20 cellular contexts compared by ENCODE assay signal in the genomic region with DNA sequence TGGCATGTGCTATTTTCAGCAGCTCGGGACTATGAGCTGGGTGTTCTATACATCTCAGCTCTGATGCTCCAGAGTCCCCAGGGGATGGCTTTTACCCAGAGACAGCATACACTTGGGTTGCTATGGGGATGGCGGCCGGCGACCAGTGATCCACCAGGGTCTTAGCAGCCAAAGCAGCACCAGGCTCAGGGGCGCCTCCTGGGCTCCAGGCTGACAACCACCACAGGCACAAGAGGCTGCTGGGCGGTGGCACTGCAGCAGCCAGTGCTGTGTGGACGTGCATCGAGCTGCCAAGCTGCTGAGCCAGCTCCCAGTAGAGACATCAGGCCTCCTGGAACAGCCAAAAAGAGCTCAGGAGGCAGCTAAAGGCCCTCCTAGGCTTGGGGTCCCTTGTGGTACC. TPM values are rescaled to one million over a fixed set of nuclear protein-coding genes. Genes with fewer than 3 reads are reported as not detected.
DNase-seq lines count a peak whose midpoint lies in the region; ATAC-seq, FAIRE-seq and TF ChIP-seq lines count a peak whose summit lies in the region.
"Had no signal": no experiment of that assay in that cellular context is flagged by ENCODE, and none has a peak within 500 bp of the region (broad histone marks: within the 10 kb centered on the region; RNA-seq: fewer than 3 reads in every experiment).

No MANE protein-coding gene starts in this region.

- DNase-seq in HepG2 (ENCODE audit: low spot score): no peak
- no peak for DNase-seq in right lobe of liver
- DNase-seq in NCI-H2171 treated with DMSO at 0.1 percent for 48 hours (lab: John Stamatoyannopoulos, UW): peak; percentile 84
- DNase-seq in GM12878 (ENCODE audit: low read depth, low spot score): no peak
- no peak for DNase-seq in cerebellar cortex (ENCODE audit: low spot score)
- DNase-seq in Calu3: no peak
- DNase-seq: activated CD4-positive, alpha-beta memory T cell treated with anti-CD3 and anti-CD28 coated beads, Interleukin-2, amount 10 ng/mL, durations not matched to agents 7 days and 5 days; activated T-cell treated with anti-CD3 and anti-CD28 coated beads, Interleukin-2, amount 50 U/mL, for 72 hours; CD8-positive, alpha-beta memory T cell; GDM1; left ventricle myocardium inferior; NCI-H146; NCI-H526 treated with DMSO at 0.1 percent for 48 hours; occipital lobe; stomach had no signal

- H3K4me3 Mint-ChIP-seq in Calu3 (ENCODE audit: low read depth, unreplicated experiment): no peak overlapping the region
- H3K4me3 Mint-ChIP-seq: activated CD4-positive, alpha-beta memory T cell treated with anti-CD3 and anti-CD28 coated beads, Interleukin-2, amount 10 ng/mL, durations not matched to agents 7 days and 5 days; activated T-cell treated with anti-CD3 and anti-CD28 coated beads, Interleukin-2, amount 50 U/mL, for 72 hours; CD8-positive, alpha-beta memory T cell had no signal

- TF ChIP-seq CTCF in HepG2 (CRISPR knock-in tag; IDR thresholded peaks at IDR 0.05): no peak
- TF ChIP-seq CTCF in right lobe of liver (IDR thresholded peaks at IDR 0.05): no peak
- TF ChIP-seq CTCF in GM12878 (IDR thresholded peaks at IDR 0.05 in 2 of 3, conservative IDR thresholded peaks at IDR 0.05 in 1 of 3; ENCODE audit: control insufficient read depth in 2 of 3, extremely low read depth in 1 of 3, insufficient read depth in 1 of 3, low read depth in 3 of 3, low read length in 3 of 3): no peak
- no peak for TF ChIP-seq CTCF in Calu3 (IDR thresholded peaks at IDR 0.05; ENCODE audit: unreplicated experiment)

- H3K9me3 ChIP-seq in HepG2 (ENCODE audit: low read length) (no peaks in the 10 kb centered on the region), right lobe of liver (no peaks in the 10 kb centered on the region), GM12878 (replicated peaks; ENCODE audit: control insufficient read depth, insufficient read depth, low read length) (no peaks in the 10 kb centered on the region)
- H3K9me3 ChIP-seq: gastroesophageal sphincter, left ventricle myocardium inferior, stomach had no signal

- H3K4me2 ChIP-seq in HepG2 (ENCODE audit: low read depth, low read length): no peak overlapping the region
- no peak overlapping the region for H3K4me2 ChIP-seq in GM12878 (ENCODE audit: control insufficient read depth, insufficient read depth)

- in situ Hi-C loops in HepG2 (cut with HindIII; ENCODE audit: extremely low pct_ligation_motif_present, low pct_unique_long_range_greater_than_20kb) (no loop called here), GM12878 (cut with MboI) (no loop called here)

- H3K27ac Mint-ChIP-seq in Calu3 (ENCODE audit: unreplicated experiment): no peak overlapping the region
- H3K27ac Mint-ChIP-seq: activated CD4-positive, alpha-beta memory T cell treated with anti-CD3 and anti-CD28 coated beads, Interleukin-2, amount 10 ng/mL, durations not matched to agents 7 days and 5 days; activated naive CD4-positive, alpha-beta T cell treated with anti-CD3 and anti-CD28 coated beads, Interleukin-2, amount 50 U/mL, for 72 hours; activated T-cell treated with anti-CD3 and anti-CD28 coated beads, Interleukin-2, amount 50 U/mL, for 72 hours had no signal

- peaks cover 14 to 26% of the 10 kb centered on the region in 2 experiments for H3K36me3 ChIP-seq in HepG2 (replicated peaks in 1 of 2; ENCODE audit: control insufficient read depth in 1 of 2, insufficient read depth in 2 of 2, low read length in 2 of 2)
- H3K36me3 ChIP-seq in right lobe of liver: no peaks in the 10 kb centered on the region
- peaks cover 0 to 3% of the 10 kb centered on the region in 2 experiments; a peak in 1 of 4 replicates for H3K36me3 ChIP-seq in GM12878 (ENCODE audit: control insufficient read depth in 2 of 2, insufficient read depth in 2 of 2, low read length in 1 of 2)

- H3K27ac ChIP-seq in HepG2 (ENCODE audit: extremely low read length, insufficient read depth, low read length) (no peak overlapping the region), right lobe of liver (no peak overlapping the region), GM12878 (ENCODE audit: control insufficient read depth, insufficient read depth) (no peak overlapping the region)
- H3K27ac ChIP-seq: epithelial cell of prostate, gastroesophageal sphincter, left ventricle myocardium inferior, stomach had no signal

- H3K79me2 ChIP-seq in HepG2 (ENCODE audit: insufficient read depth, low read length) (no peaks in the 10 kb centered on the region), GM12878 (ENCODE audit: control insufficient read depth, insufficient read depth, low read length) (no peaks in the 10 kb centered on the region)

- TF ChIP-seq POLR2A in HepG2 (IDR thresholded peaks at IDR 0.05; ENCODE audit: insufficient read depth in 1 of 2, low read depth in 2 of 2, low read length in 2 of 2) (no peak), right lobe of liver (IDR thresholded peaks at IDR 0.05) (no peak), GM12878 (IDR thresholded peaks at IDR 0.05; ENCODE audit: low read depth, low read length) (no peak)

- ATAC-seq in HepG2 (no peak; the same call in 1 of the 3 replicates), right lobe of liver (no peak), GM12878 (no peak), HG03354 (IDR thresholded peaks at IDR 0.05; ENCODE audit: poor library complexity, severe bottlenecking, unreplicated experiment) (no peak), HG02981 (IDR thresholded peaks at IDR 0.05; ENCODE audit: unreplicated experiment) (no peak)
- ATAC-seq: activated naive CD4-positive, alpha-beta T cell treated with anti-CD3 and anti-CD28 coated beads, Interleukin-2, amount 50 U/mL, for 72 hours; activated T-cell treated with anti-CD3 and anti-CD28 coated beads, Interleukin-2, amount 50 U/mL, for 72 hours; gastroesophageal sphincter had no signal

- POLR2A ChIA-PET in HepG2 (lab: Yijun Ruan, JAX) (no interaction called here), GM12878 (lab: Charles Lee) (interaction anchor here (0.6 kb wide), 1 partner anchor 235 kb away, joined by 3 read pairs; no protein-coding TSS in a partner anchor)

- H4K20me1 ChIP-seq in HepG2 (ENCODE audit: insufficient read depth, low read length) (no peaks in the 10 kb centered on the region), GM12878 (ENCODE audit: control insufficient read depth, insufficient read depth) (no peaks in the 10 kb centered on the region)

- 100% methylated on average over 3 of the region's 8 CpGs for WGBS in HepG2 (ENCODE audit: low lambda C conversion rate)
- no CpG with 5 or more reads among the region's 8 CpGs for WGBS in right lobe of liver (ENCODE audit: insufficient coverage, low coverage, low lambda C conversion rate, missing lambda C conversion rate)
- WGBS in GM12878 (ENCODE audit: insufficient coverage, insufficient replicate concordance, low lambda C conversion rate, missing lambda C conversion rate): 67% methylated on average over 8 of the region's 8 CpGs

- H3K9ac ChIP-seq in HepG2 (ENCODE audit: insufficient read depth, low read depth, low read length): no peak overlapping the region
- H3K9ac ChIP-seq in GM12878 (ENCODE audit: control insufficient read depth, insufficient read depth, low read length): no peak overlapping the region

- no peaks in the 10 kb centered on the region for H3K36me3 Mint-ChIP-seq in Calu3 (ENCODE audit: insufficient read depth, unreplicated experiment)

- TF ChIP-seq RAD21 in HepG2 (CRISPR knock-in tag; IDR thresholded peaks at IDR 0.05) (no peak), GM12878 (IDR thresholded peaks at IDR 0.05; ENCODE audit: insufficient read depth, low read depth, low read length) (no peak)

- RAD21 ChIA-PET in GM12878 (lab: Charles Lee; ENCODE audit: unreplicated experiment): interaction anchor here (0.6 to 7.1 kb wide), 5 partner anchors 8 to 170 kb away, joined by 3 to 174 read pairs (median 3); no protein-coding TSS in a partner anchor

- no peaks in the 10 kb centered on the region for H3K4me1 Mint-ChIP-seq in Calu3 (ENCODE audit: low read depth, unreplicated experiment)
- H3K4me1 Mint-ChIP-seq: CD8-positive, alpha-beta memory T cell had no signal

- no peaks in the 10 kb centered on the region for H3K27me3 ChIP-seq in HepG2 (ENCODE audit: control insufficient read depth in 1 of 2, insufficient read depth in 2 of 2, low read length in 2 of 2)
- H3K27me3 ChIP-seq in right lobe of liver: no peaks in the 10 kb centered on the region
- H3K27me3 ChIP-seq in GM12878 (replicated peaks in 1 of 2; ENCODE audit: control insufficient read depth in 2 of 2, insufficient read depth in 2 of 2, low read length in 1 of 2): no peaks in the 10 kb centered on the region
- H3K27me3 ChIP-seq: gastroesophageal sphincter, stomach had no signal

- TF ChIP-seq EP300 in HepG2 (IDR thresholded peaks at IDR 0.05; ENCODE audit: low read depth in 2 of 2, low read length in 2 of 2) (no peak), HepG2 (CRISPR knock-in tag; IDR thresholded peaks at IDR 0.05; ENCODE audit: borderline replicate concordance) (no peak), GM12878 (IDR thresholded peaks at IDR 0.05; ENCODE audit: borderline replicate concordance in 1 of 2, control insufficient read depth in 1 of 2, low read depth in 2 of 2, low read length in 2 of 2) (no peak)

- H3K4me3 ChIP-seq in HepG2 (replicated peaks in 1 of 3; ENCODE audit: insufficient read depth in 1 of 3, low read depth in 2 of 3, low read length in 3 of 3) (no peak overlapping the region), right lobe of liver (no peak overlapping the region), GM12878 (no peak overlapping the region)
- H3K4me3 ChIP-seq: gastroesophageal sphincter, left ventricle myocardium inferior, stomach had no signal

- no peaks in the 10 kb centered on the region for H3K4me1 ChIP-seq in HepG2 (ENCODE audit: insufficient read depth, low read length)
- no peaks in the 10 kb centered on the region for H3K4me1 ChIP-seq in right lobe of liver
- H3K4me1 ChIP-seq in GM12878 (ENCODE audit: control insufficient read depth, insufficient read depth, low read length): peaks cover 32% of the 10 kb centered on the region
- H3K4me1 ChIP-seq: gastroesophageal sphincter, stomach had no signal

- intact Hi-C loops in HepG2 (cut with micrococcal nuclease; ENCODE audit: unreplicated experiment): no loop called here
- intact Hi-C loops in right lobe of liver (cut with DNase I): loop anchor here in 1 of 2 donors (5.0 kb wide), 1 partner anchor 74 kb away; no protein-coding TSS in a partner anchor
- intact Hi-C loops in GM12878 (cut with micrococcal nuclease; ENCODE audit: unreplicated experiment): loop anchor here (10.0 kb wide), 1 partner anchor 367 kb away; no protein-coding TSS in a partner anchor
- intact Hi-C loops in Calu3 (cut with micrococcal nuclease; ENCODE audit: unreplicated experiment): loop anchor here (10.0 kb wide), 1 partner anchor 137 kb away; no protein-coding TSS in a partner anchor

- H2AFZ ChIP-seq in HepG2 (ENCODE audit: low read length) (no peak overlapping the region), GM12878 (ENCODE audit: control insufficient read depth, low read depth, low read length) (no peak overlapping the region)

- SMC1A ChIA-PET in GM12878 (lab: Charles Lee; ENCODE audit: uncharacterized antibody, unreplicated experiment): interaction anchor here (1.0 to 16.6 kb wide), 3 partner anchors 11 to 246 kb away, joined by 3 to 428 read pairs (median 3); no protein-coding TSS in a partner anchor

- FAIRE-seq in HepG2 (lab: Jason Lieb, UNC): no peak
- FAIRE-seq in GM12878 (lab: Jason Lieb, UNC): no peak

- no peaks in the 10 kb centered on the region for H3K9me3 Mint-ChIP-seq in Calu3 (ENCODE audit: low read depth, unreplicated experiment)
- H3K9me3 Mint-ChIP-seq: activated CD4-positive, alpha-beta memory T cell treated with anti-CD3 and anti-CD28 coated beads, Interleukin-2, amount 10 ng/mL, durations not matched to agents 7 days and 5 days; activated naive CD4-positive, alpha-beta T cell treated with anti-CD3 and anti-CD28 coated beads, Interleukin-2, amount 50 U/mL, for 72 hours; activated T-cell treated with anti-CD3 and anti-CD28 coated beads, Interleukin-2, amount 50 U/mL, for 72 hours; CD8-positive, alpha-beta memory T cell had no signal

- BruUV-seq in HepG2 (replicated peaks; lab: Mats Ljungman, UMichigan): no TSS peak
- no TSS peak for BruUV-seq in GM12878 (replicated peaks; lab: Mats Ljungman, UMichigan)
- BruUV-seq in Calu3 (replicated peaks; lab: Mats Ljungman, UMichigan): no TSS peak

- no peaks in the 10 kb centered on the region for H3K27me3 Mint-ChIP-seq in Calu3 (ENCODE audit: unreplicated experiment)
- H3K27me3 Mint-ChIP-seq: activated CD4-positive, alpha-beta memory T cell treated with anti-CD3 and anti-CD28 coated beads, Interleukin-2, amount 10 ng/mL, durations not matched to agents 7 days and 5 days; CD8-positive, alpha-beta memory T cell had no signal

- CTCF ChIA-PET in HepG2 (lab: Yijun Ruan, JAX; ENCODE audit: low intra/inter-chr PET ratio, low total read pairs): no interaction called here
- CTCF ChIA-PET in GM12878 (lab: Yijun Ruan, JAX): interaction anchor here (0.9 to 19.1 kb wide), 9 partner anchors 9 to 349 kb away, joined by 3 to 562 read pairs (median 3); a partner anchor contains a TSS
- CTCF ChIA-PET in Calu3 (lab: Charles Lee): no interaction called here

RNA-seq across cellular contexts. Expression of a gene that starts 37.6 kb away (rescaled TPM):
- 11.9 and 19.7 TPM in 2 replicates for total RNA-seq in HepG2 (2016; rRNA removed; fragmentation: Illumina TruSeq; extraction: Trizol)
- 2.9 and 4.1 TPM in 2 replicates for total RNA-seq in HepG2 (2016; cell fraction: cytosol; rRNA removed; fragmentation: Illumina TruSeq; extraction: Trizol; ENCODE audit: low read depth)
- 9.1 and 22.6 TPM in 2 replicates for total RNA-seq in HepG2 (2016; cell fraction: insoluble cytoplasmic fraction; rRNA removed; fragmentation: Illumina TruSeq; extraction: Trizol)
- total RNA-seq in HepG2 (2016; cell fraction: membrane; rRNA removed; fragmentation: Illumina TruSeq; extraction: Trizol): 6.8 and 8.1 TPM in 2 replicates
- total RNA-seq in HepG2 (2016; cell fraction: nucleus; rRNA removed; fragmentation: Illumina TruSeq; extraction: Trizol): 30.2 and 36.0 TPM in 2 replicates
- 29.8 and 35.3 TPM in 2 replicates for polyA plus RNA-seq in HepG2 (2011; rRNA removed)
- polyA plus RNA-seq in HepG2 (2011; cell fraction: cytosol; rRNA removed): 32.1 and 32.2 TPM in 2 replicates
- 58.5 and 61.2 TPM in 2 replicates for polyA plus RNA-seq in HepG2 (2011; cell fraction: nucleus; rRNA removed)
- polyA plus RNA-seq in HepG2 (2012): 58.8 and 80.4 TPM in 2 replicates
- 3.4 and 3.6 TPM in 2 replicates for polyA plus RNA-seq in HepG2 (2016; cell fraction: cytosol; fragmentation: Illumina TruSeq; extraction: Trizol; ENCODE audit: low read depth)
- 15.5 and 22.9 TPM in 2 replicates for polyA plus RNA-seq in HepG2 (2016; cell fraction: insoluble cytoplasmic fraction; fragmentation: Illumina TruSeq; extraction: Trizol; ENCODE audit: low read depth)
- polyA plus RNA-seq in HepG2 (2016; cell fraction: membrane; fragmentation: Illumina TruSeq; extraction: Trizol; ENCODE audit: low read depth): 8.3 and 9.9 TPM in 2 replicates
- polyA plus RNA-seq in HepG2 (2016; cell fraction: nucleus; fragmentation: Illumina TruSeq; extraction: Trizol; ENCODE audit: insufficient read depth, low read depth): 82.7 and 87.2 TPM in 2 replicates
- 22.8 and 40.9 TPM in 2 replicates for polyA minus RNA-seq in HepG2 (2011; rRNA and poly(A)+ RNA removed; ENCODE audit: low replicate concordance)
- polyA minus RNA-seq in HepG2 (2011; cell fraction: cytosol; rRNA and poly(A)+ RNA removed): 40.7 and 51.6 TPM in 2 replicates
- polyA minus RNA-seq in HepG2 (2011; cell fraction: nucleus; rRNA and poly(A)+ RNA removed): 24.4 and 24.8 TPM in 2 replicates
- 1 to 10 TPM; 4.4 to 9.9 (median 8.3) TPM for total RNA-seq in right lobe of liver
- total RNA-seq in GM12878 (2013; cell fraction: nucleolus; rRNA removed): 36.4 and 44.3 TPM in 2 replicates
- total RNA-seq in GM12878 (2014; rRNA removed): 24.9 and 32.3 TPM in 2 replicates
- total RNA-seq in GM12878 (2014; rRNA removed; fragmentation: Illumina TruSeq; extraction: Trizol): 18.4 and 21.5 TPM in 2 replicates
- 63.2 and 64.4 TPM in 2 replicates for total RNA-seq in GM12878 (2021)
- polyA plus RNA-seq in GM12878 (2011; ENCODE audit: low read depth): 22.3 TPM
- polyA plus RNA-seq in GM12878 (2011; rRNA removed): 7.0 and 11.7 TPM in 2 replicates
- 18.3 and 21.7 TPM in 2 replicates for polyA plus RNA-seq in GM12878 (2011; cell fraction: cytosol; rRNA removed)
- 25.4 and 32.6 TPM in 2 replicates for polyA plus RNA-seq in GM12878 (2011; cell fraction: nucleus; rRNA removed)
- polyA plus RNA-seq in GM12878 (2012): 46.2 and 49.9 TPM in 2 replicates
- 31.3 and 37.6 TPM in 2 replicates for polyA plus RNA-seq in GM12878 (2014; fragmentation: Illumina TruSeq; extraction: Trizol)
- 1 to 10 TPM; 2.7 to 5.6 TPM for polyA plus RNA-seq in GM12878 (2014; fragmentation: Nextera tagmentation; extraction: Ambion mirVana)
- polyA plus RNA-seq in GM12878 (2014; rRNA removed): 29.5 and 32.0 TPM in 2 replicates
- 10 to 100 TPM in 1 of 2 experiments, 1 to 10 TPM in 1; 6.5 to 24.9 TPM for polyA plus RNA-seq in GM12878 (2016; fragmentation: Nextera tagmentation; extraction: Ambion mirVana)
- 14.1 and 17.1 TPM in 2 replicates for polyA minus RNA-seq in GM12878 (2011; rRNA and poly(A)+ RNA removed)
- polyA minus RNA-seq in GM12878 (2011; cell fraction: cytosol; rRNA and poly(A)+ RNA removed): 16.7 and 19.6 TPM in 2 replicates
- 6.3 and 11.1 TPM in 2 replicates for polyA minus RNA-seq in GM12878 (2011; cell fraction: nucleus; rRNA and poly(A)+ RNA removed)
- 93.2 and 99.3 TPM in 2 replicates for total RNA-seq in Calu3 (2022)

RNA-seq across cellular contexts. Expression of a gene that starts 48.7 kb away (rescaled TPM):
- total RNA-seq in HepG2 (2016; rRNA removed; fragmentation: Illumina TruSeq; extraction: Trizol): 67.0 and 71.7 TPM in 2 replicates
- total RNA-seq in HepG2 (2016; cell fraction: cytosol; rRNA removed; fragmentation: Illumina TruSeq; extraction: Trizol; ENCODE audit: low read depth): 112 and 131 TPM in 2 replicates
- 54.5 and 70.6 TPM in 2 replicates for total RNA-seq in HepG2 (2016; cell fraction: insoluble cytoplasmic fraction; rRNA removed; fragmentation: Illumina TruSeq; extraction: Trizol)
- total RNA-seq in HepG2 (2016; cell fraction: membrane; rRNA removed; fragmentation: Illumina TruSeq; extraction: Trizol): 130 and 149 TPM in 2 replicates
- 21.2 and 22.7 TPM in 2 replicates for total RNA-seq in HepG2 (2016; cell fraction: nucleus; rRNA removed; fragmentation: Illumina TruSeq; extraction: Trizol)
- polyA plus RNA-seq in HepG2 (2011; rRNA removed): 83.0 and 83.1 TPM in 2 replicates
- polyA plus RNA-seq in HepG2 (2011; cell fraction: cytosol; rRNA removed): 57.2 and 76.8 TPM in 2 replicates
- polyA plus RNA-seq in HepG2 (2011; cell fraction: nucleus; rRNA removed): 32.2 and 32.4 TPM in 2 replicates
- polyA plus RNA-seq in HepG2 (2012): 26.8 and 39.9 TPM in 2 replicates
- 182 and 242 TPM in 2 replicates for polyA plus RNA-seq in HepG2 (2016; cell fraction: cytosol; fragmentation: Illumina TruSeq; extraction: Trizol; ENCODE audit: low read depth)
- polyA plus RNA-seq in HepG2 (2016; cell fraction: insoluble cytoplasmic fraction; fragmentation: Illumina TruSeq; extraction: Trizol; ENCODE audit: low read depth): 74.3 and 84.9 TPM in 2 replicates
- polyA plus RNA-seq in HepG2 (2016; cell fraction: membrane; fragmentation: Illumina TruSeq; extraction: Trizol; ENCODE audit: low read depth): 169 and 203 TPM in 2 replicates
- polyA plus RNA-seq in HepG2 (2016; cell fraction: nucleus; fragmentation: Illumina TruSeq; extraction: Trizol; ENCODE audit: insufficient read depth, low read depth): 49.9 and 56.8 TPM in 2 replicates
- polyA minus RNA-seq in HepG2 (2011; rRNA and poly(A)+ RNA removed; ENCODE audit: low replicate concordance): 5.8 and 84.0 TPM in 2 replicates
- polyA minus RNA-seq in HepG2 (2011; cell fraction: cytosol; rRNA and poly(A)+ RNA removed): 49.7 and 52.8 TPM in 2 replicates
- 11.7 and 12.0 TPM in 2 replicates for polyA minus RNA-seq in HepG2 (2011; cell fraction: nucleus; rRNA and poly(A)+ RNA removed)
- 10 to 100 TPM in 3 of 6 experiments, 1 to 10 TPM in 3; 8.0 to 19.2 (median 10.0) TPM for total RNA-seq in right lobe of liver
- total RNA-seq in GM12878 (2013; cell fraction: nucleolus; rRNA removed): 2.0 and 3.1 TPM in 2 replicates
- total RNA-seq in GM12878 (2014; rRNA removed): 18.9 and 27.8 TPM in 2 replicates
- total RNA-seq in GM12878 (2014; rRNA removed; fragmentation: Illumina TruSeq; extraction: Trizol): 10.9 and 11.3 TPM in 2 replicates
- 24.8 and 26.0 TPM in 2 replicates for total RNA-seq in GM12878 (2021)
- 4.7 TPM for polyA plus RNA-seq in GM12878 (2011; ENCODE audit: low read depth)
- 5.6 and 10.7 TPM in 2 replicates for polyA plus RNA-seq in GM12878 (2011; rRNA removed)
- polyA plus RNA-seq in GM12878 (2011; cell fraction: cytosol; rRNA removed): 10.3 and 10.5 TPM in 2 replicates
- polyA plus RNA-seq in GM12878 (2011; cell fraction: nucleus; rRNA removed): 5.8 and 6.8 TPM in 2 replicates
- 13.4 and 14.1 TPM in 2 replicates for polyA plus RNA-seq in GM12878 (2012)
- polyA plus RNA-seq in GM12878 (2014; fragmentation: Illumina TruSeq; extraction: Trizol): 4.3 and 9.2 TPM in 2 replicates
- 1 to 10 TPM in 1 of 2 experiments, under 1 TPM in 1; 0.42 to 1.4 TPM for polyA plus RNA-seq in GM12878 (2014; fragmentation: Nextera tagmentation; extraction: Ambion mirVana)
- 25.8 and 26.4 TPM in 2 replicates for polyA plus RNA-seq in GM12878 (2014; rRNA removed)
- 10 to 100 TPM in 1 of 2 experiments, 1 to 10 TPM in 1; 9.5 to 31.8 TPM for polyA plus RNA-seq in GM12878 (2016; fragmentation: Nextera tagmentation; extraction: Ambion mirVana)
- polyA minus RNA-seq in GM12878 (2011; rRNA and poly(A)+ RNA removed): 6.9 and 8.6 TPM in 2 replicates
- polyA minus RNA-seq in GM12878 (2011; cell fraction: cytosol; rRNA and poly(A)+ RNA removed): 2.7 and 5.6 TPM in 2 replicates
- polyA minus RNA-seq in GM12878 (2011; cell fraction: nucleus; rRNA and poly(A)+ RNA removed): 0.73 and 1.5 TPM in 2 replicates
- 11.8 and 18.1 TPM in 2 replicates for total RNA-seq in Calu3 (2022)
